Comparison of ENCODE assay signal across 8 cellular contexts in the genomic region with DNA sequence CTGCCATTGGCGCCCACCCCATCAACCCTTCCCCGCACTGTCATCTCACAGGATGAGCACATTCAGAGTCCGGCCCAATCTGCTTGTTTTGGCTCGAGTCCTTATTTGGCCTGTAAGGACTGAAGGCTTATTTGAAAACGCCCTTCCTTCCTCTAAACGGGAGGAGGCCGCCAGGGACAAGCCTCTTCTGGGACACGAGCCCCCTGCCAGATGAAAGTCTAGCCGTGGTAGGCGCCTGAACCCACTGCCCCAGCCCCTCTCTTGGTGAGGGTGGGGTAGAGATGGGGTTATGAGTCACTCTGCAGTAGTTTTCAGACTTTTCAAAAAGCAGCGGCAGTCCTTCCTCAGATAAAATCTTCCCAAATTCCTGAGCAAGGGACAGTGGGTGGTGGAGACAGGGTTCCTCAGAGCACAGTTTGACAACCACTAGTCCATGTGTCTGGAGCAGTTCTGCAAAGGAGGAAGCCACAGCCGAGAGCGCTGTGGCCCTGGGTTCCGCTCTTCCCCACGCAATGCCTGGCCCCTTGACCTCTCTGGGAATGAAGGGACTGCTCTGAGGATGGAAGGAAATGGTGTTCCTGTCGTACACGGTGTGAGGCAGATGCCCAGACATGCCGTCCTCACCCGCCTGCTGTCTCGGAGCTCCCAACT. TPM values are rescaled to one million over a fixed set of nuclear protein-coding genes. Genes with fewer than 3 reads are reported as not detected.
DNase-seq lines count a peak whose midpoint lies in the region; ATAC-seq and TF ChIP-seq lines count a peak whose summit lies in the region.

No MANE protein-coding gene starts in this region.

- CTCF ChIA-PET in PC-9 (lab: Charles Lee), result no interaction called here

- peak overlapping the region; percentile 86 for H3K27ac ChIP-seq in DOHH2 (ENCODE audit: low read depth, low read length)
- H3K27ac ChIP-seq in PC-9, result peak overlapping the region; percentile 96
- H3K27ac ChIP-seq in muscle layer of duodenum (ENCODE audit: low read length), result peak overlapping the region; percentile 97

- TF ChIP-seq CTCF in DOHH2 (IDR thresholded peaks at IDR 0.05; ENCODE audit: low read depth, low read length, poor library complexity, severe bottlenecking), result no peak
- TF ChIP-seq CTCF in PC-9 (conservative IDR thresholded peaks at IDR 0.05), result no peak

- 0 out of 2 replicates have a peak, but pooled peaks cover 3% of the 10 kb centered on the region for H4K20me1 ChIP-seq in DOHH2 (ENCODE audit: control insufficient read depth, insufficient read depth, low read depth, low read length)
- peaks cover 29% of the 10 kb centered on the region for H4K20me1 ChIP-seq in PC-9 (ENCODE audit: insufficient read depth)

- DNase-seq in PC-9, result peak in 1 of 2 experiments; percentile 35
- no peak for DNase-seq in DMS79 treated with DMSO at 0.1 percent for 48 hours (lab: John Stamatoyannopoulos, UW)
- no peak for DNase-seq in retina
- DNase-seq in NCI-H146 (lab: John Stamatoyannopoulos, UW), result no peak

- peak overlapping the region; percentile 88 for H3K27ac Mint-ChIP-seq in dendritic cell treated with granulocyte-macrophage colony-stimulating factor and Interleukin-4, amounts not matched to agents 40 ng/mL and 50 ng/mL, for 4 days

- no peak overlapping the region for H2AFZ ChIP-seq in PC-9

- H3K36me3 ChIP-seq in DOHH2 (ENCODE audit: control insufficient read depth, low read length) (peaks cover 96% of the 10 kb centered on the region), PC-9 (ENCODE audit: low read depth) (peaks cover 49% of the 10 kb centered on the region), muscle layer of duodenum (ENCODE audit: control insufficient read depth in 1 of 2, insufficient read depth in 2 of 2, low read length in 2 of 2) (peaks cover 39 to 61% of the 10 kb centered on the region in 2 donors)

- peaks cover 73% of the 10 kb centered on the region for H3K4me1 ChIP-seq in DOHH2 (ENCODE audit: control insufficient read depth, low read length)
- H3K4me1 ChIP-seq in PC-9 (replicated peaks; ENCODE audit: insufficient read depth), result peaks cover 77% of the 10 kb centered on the region
- H3K4me1 ChIP-seq in muscle layer of duodenum (ENCODE audit: control insufficient read depth in 1 of 2, insufficient read depth in 2 of 2, low read length in 2 of 2), result peaks cover 70 to 97% of the 10 kb centered on the region in 2 donors

- H3K9me2 ChIP-seq in DOHH2 (replicated peaks; ENCODE audit: control insufficient read depth, low read length) (no peaks in the 10 kb centered on the region), PC-9 (ENCODE audit: insufficient read depth) (no peaks in the 10 kb centered on the region)

- TSS peak; percentile 12 for BruUV-seq in PC-9 (replicated peaks; lab: Mats Ljungman, UMichigan)

- peak overlapping the region; percentile 70 for H3K4me3 ChIP-seq in DOHH2 (ENCODE audit: low read length)
- peak overlapping the region; percentile 27; the same call in 1 of the 2 replicates for H3K4me3 ChIP-seq in PC-9
- peak overlapping the region in 1 of 2 donors; percentile 27 for H3K4me3 ChIP-seq in muscle layer of duodenum (ENCODE audit: low read depth in 1 of 2, low read length in 2 of 2)

- ATAC-seq in GM21529 (IDR thresholded peaks at IDR 0.05; ENCODE audit: unreplicated experiment), result no peak

- H3K79me2 ChIP-seq in DOHH2 (ENCODE audit: control insufficient read depth, low read length) (peaks cover 88% of the 10 kb centered on the region), PC-9 (ENCODE audit: low read depth) (peaks cover 95% of the 10 kb centered on the region)

- peak overlapping the region; percentile 61 for H3K4me3 Mint-ChIP-seq in dendritic cell treated with granulocyte-macrophage colony-stimulating factor and Interleukin-4, amounts not matched to agents 40 ng/mL and 50 ng/mL, for 4 days

- intact Hi-C loops in PC-9 (cut with micrococcal nuclease; ENCODE audit: unreplicated experiment), result loop anchor here (2.0 to 5.0 kb wide), 2 partner anchors 30 to 867 kb away; no protein-coding TSS in a partner anchor
- intact Hi-C loops in dendritic cell treated with granulocyte-macrophage colony-stimulating factor and Interleukin-4, amounts not matched to agents 40 ng/mL and 50 ng/mL, for 4 days (cut with micrococcal nuclease), result loop anchor here (5.0 kb wide), 3 partner anchors 42 to 122 kb away; a partner anchor contains a TSS

- H3K4me2 ChIP-seq in DOHH2 (ENCODE audit: low read length), result peak overlapping the region; percentile 82
- peak overlapping the region; percentile 82 for H3K4me2 ChIP-seq in PC-9

- H3F3A ChIP-seq in DOHH2 (ENCODE audit: control insufficient read depth, insufficient read depth) (peaks cover 18% of the 10 kb centered on the region), PC-9 (ENCODE audit: insufficient read depth, low read depth) (peaks cover 98% of the 10 kb centered on the region)

- H3K27me3 ChIP-seq in DOHH2 (ENCODE audit: control insufficient read depth, low read length) (no peaks in the 10 kb centered on the region), PC-9 (ENCODE audit: insufficient read depth, low read depth) (no peaks in the 10 kb centered on the region), muscle layer of duodenum (ENCODE audit: low read depth, low read length) (no peaks in the 10 kb centered on the region)

- no peaks in the 10 kb centered on the region for H3K9me3 Mint-ChIP-seq in dendritic cell treated with granulocyte-macrophage colony-stimulating factor and Interleukin-4, amounts not matched to agents 40 ng/mL and 50 ng/mL, for 4 days

- POLR2A ChIA-PET in PC-9 (lab: Charles Lee; ENCODE audit: unreplicated experiment), result interaction anchor here (0.5 to 1.9 kb wide), 13 partner anchors 9 to 154 kb away, joined by 3 to 21 read pairs (median 5); a partner anchor contains a TSS

- no peaks in the 10 kb centered on the region for H3K9me3 ChIP-seq in DOHH2 (ENCODE audit: control insufficient read depth, insufficient read depth, low read length)
- no peaks in the 10 kb centered on the region for H3K9me3 ChIP-seq in PC-9 (ENCODE audit: insufficient read depth, low read depth)
- H3K9me3 ChIP-seq in muscle layer of duodenum (ENCODE audit: control insufficient read depth in 1 of 2, low read length in 2 of 2), result no peaks in the 10 kb centered on the region

- H3K4me1 Mint-ChIP-seq in dendritic cell treated with granulocyte-macrophage colony-stimulating factor and Interleukin-4, amounts not matched to agents 40 ng/mL and 50 ng/mL, for 4 days (ENCODE audit: low read depth), result peaks cover 76% of the 10 kb centered on the region

- peaks cover 96% of the 10 kb centered on the region for H3K36me3 Mint-ChIP-seq in dendritic cell treated with granulocyte-macrophage colony-stimulating factor and Interleukin-4, amounts not matched to agents 40 ng/mL and 50 ng/mL, for 4 days (ENCODE audit: low read depth)

- H3K27me3 Mint-ChIP-seq in dendritic cell treated with granulocyte-macrophage colony-stimulating factor and Interleukin-4, amounts not matched to agents 40 ng/mL and 50 ng/mL, for 4 days, result no peaks in the 10 kb centered on the region

RNA-seq across cellular contexts. Expression of a gene that starts 57.0 kb away (rescaled TPM):
- total RNA-seq in PC-9 (2021), result 758 and 776 TPM in 2 replicates
